1 cellular context compared by ENCODE assay signal in genomic region chr3:111321786-111322185, GRCh38.
TF ChIP-seq lines count a peak whose summit lies in the region.

No MANE protein-coding gene starts in this region.

TF ChIP-seq in liver, 16 proteins besides CTCF, POLR2A, EP300 and RAD21 (continued from another document):
- TF ChIP-seq, protein P1, sequence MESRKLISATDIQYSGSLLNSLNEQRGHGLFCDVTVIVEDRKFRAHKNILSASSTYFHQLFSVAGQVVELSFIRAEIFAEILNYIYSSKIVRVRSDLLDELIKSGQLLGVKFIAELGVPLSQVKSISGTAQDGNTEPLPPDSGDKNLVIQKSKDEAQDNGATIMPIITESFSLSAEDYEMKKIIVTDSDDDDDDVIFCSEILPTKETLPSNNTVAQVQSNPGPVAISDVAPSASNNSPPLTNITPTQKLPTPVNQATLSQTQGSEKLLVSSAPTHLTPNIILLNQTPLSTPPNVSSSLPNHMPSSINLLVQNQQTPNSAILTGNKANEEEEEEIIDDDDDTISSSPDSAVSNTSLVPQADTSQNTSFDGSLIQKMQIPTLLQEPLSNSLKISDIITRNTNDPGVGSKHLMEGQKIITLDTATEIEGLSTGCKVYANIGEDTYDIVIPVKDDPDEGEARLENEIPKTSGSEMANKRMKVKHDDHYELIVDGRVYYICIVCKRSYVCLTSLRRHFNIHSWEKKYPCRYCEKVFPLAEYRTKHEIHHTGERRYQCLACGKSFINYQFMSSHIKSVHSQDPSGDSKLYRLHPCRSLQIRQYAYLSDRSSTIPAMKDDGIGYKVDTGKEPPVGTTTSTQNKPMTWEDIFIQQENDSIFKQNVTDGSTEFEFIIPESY (IDR thresholded peaks at IDR 0.05) = peak; percentile 42
- TF ChIP-seq JUND (IDR thresholded peaks at IDR 0.05) = peak in 1 of 2 donors; percentile 27
- TF ChIP-seq YY1 (IDR thresholded peaks at IDR 0.05) = peak; percentile 52
- TF ChIP-seq, protein P2, sequence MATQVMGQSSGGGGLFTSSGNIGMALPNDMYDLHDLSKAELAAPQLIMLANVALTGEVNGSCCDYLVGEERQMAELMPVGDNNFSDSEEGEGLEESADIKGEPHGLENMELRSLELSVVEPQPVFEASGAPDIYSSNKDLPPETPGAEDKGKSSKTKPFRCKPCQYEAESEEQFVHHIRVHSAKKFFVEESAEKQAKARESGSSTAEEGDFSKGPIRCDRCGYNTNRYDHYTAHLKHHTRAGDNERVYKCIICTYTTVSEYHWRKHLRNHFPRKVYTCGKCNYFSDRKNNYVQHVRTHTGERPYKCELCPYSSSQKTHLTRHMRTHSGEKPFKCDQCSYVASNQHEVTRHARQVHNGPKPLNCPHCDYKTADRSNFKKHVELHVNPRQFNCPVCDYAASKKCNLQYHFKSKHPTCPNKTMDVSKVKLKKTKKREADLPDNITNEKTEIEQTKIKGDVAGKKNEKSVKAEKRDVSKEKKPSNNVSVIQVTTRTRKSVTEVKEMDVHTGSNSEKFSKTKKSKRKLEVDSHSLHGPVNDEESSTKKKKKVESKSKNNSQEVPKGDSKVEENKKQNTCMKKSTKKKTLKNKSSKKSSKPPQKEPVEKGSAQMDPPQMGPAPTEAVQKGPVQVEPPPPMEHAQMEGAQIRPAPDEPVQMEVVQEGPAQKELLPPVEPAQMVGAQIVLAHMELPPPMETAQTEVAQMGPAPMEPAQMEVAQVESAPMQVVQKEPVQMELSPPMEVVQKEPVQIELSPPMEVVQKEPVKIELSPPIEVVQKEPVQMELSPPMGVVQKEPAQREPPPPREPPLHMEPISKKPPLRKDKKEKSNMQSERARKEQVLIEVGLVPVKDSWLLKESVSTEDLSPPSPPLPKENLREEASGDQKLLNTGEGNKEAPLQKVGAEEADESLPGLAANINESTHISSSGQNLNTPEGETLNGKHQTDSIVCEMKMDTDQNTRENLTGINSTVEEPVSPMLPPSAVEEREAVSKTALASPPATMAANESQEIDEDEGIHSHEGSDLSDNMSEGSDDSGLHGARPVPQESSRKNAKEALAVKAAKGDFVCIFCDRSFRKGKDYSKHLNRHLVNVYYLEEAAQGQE (IDR thresholded peaks at IDR 0.05) = peak; percentile 51
- no peak for TF ChIP-seq HNF4G (IDR thresholded peaks at IDR 0.05)
- no peak for TF ChIP-seq SP1 (IDR thresholded peaks at IDR 0.05)
- no peak for TF ChIP-seq FOXA1 (IDR thresholded peaks at IDR 0.05)
- peak; percentile 38 for TF ChIP-seq NR2F2 (IDR thresholded peaks at IDR 0.05)
- TF ChIP-seq EGR1 (IDR thresholded peaks at IDR 0.05; ENCODE audit: low read depth in 2 of 2) = no peak
